10 cellular contexts compared by ENCODE assay signal in the genomic region with DNA sequence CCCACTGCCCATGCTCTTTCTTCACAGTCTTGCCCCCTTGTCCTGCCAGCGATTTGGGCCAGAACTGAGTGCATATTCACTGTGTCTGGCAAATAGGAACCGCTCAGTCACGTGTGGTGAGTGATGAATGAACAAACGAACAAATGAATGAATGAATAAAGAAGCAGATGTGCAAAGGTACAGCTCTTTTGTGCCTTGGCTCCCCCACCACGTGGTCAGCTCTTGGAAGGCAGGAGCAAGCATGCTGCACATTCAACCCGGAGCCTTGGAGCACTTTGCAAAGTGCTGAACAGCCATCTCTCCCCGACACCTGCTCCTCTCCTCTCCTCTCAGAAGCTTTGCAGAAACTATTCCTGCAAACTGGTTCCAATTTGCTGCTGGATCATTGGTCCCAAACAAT.
"Had no signal": no experiment of that assay in that cellular context is flagged by ENCODE, and none has a peak within 500 bp of the region (broad histone marks: within the 10 kb centered on the region; RNA-seq: fewer than 3 reads in every experiment).

No MANE protein-coding gene starts in this region.

- H3K36me3 Mint-ChIP-seq: activated CD4-positive, alpha-beta memory T cell treated with anti-CD3 and anti-CD28 coated beads for 36 hours had no signal

- DNase-seq: activated CD4-positive, alpha-beta memory T cell treated with anti-CD3 and anti-CD28 coated beads for 36 hours; activated CD4-positive, alpha-beta T cell treated with anti-CD3 and anti-CD28 coated beads for 1 hour; activated naive CD4-positive, alpha-beta T cell treated with anti-CD3 and anti-CD28 coated beads for 36 hours; left lung; stimulated activated CD4-positive, alpha-beta T cell treated with anti-CD3 and anti-CD28 coated beads, Interleukin-15, amount 100 ng/mL, for 24 hours had no signal

- ATAC-seq: esophagus mucosa, left lung had no signal

- H3K4me3 Mint-ChIP-seq: activated CD4-positive, alpha-beta memory T cell treated with anti-CD3 and anti-CD28 coated beads for 36 hours; activated naive CD4-positive, alpha-beta T cell treated with anti-CD3 and anti-CD28 coated beads for 36 hours; central memory CD8-positive, alpha-beta T cell; T-helper 2 cell treated with Interferon-gamma antibody and Interleukin-4, amounts not matched to agents 5 μg/mL and 100 μg/mL, for 36 hours had no signal

- H3K36me3 ChIP-seq: left lung, vagina had no signal

- H3K4me3 ChIP-seq: left lung, vagina had no signal

- H3K4me1 Mint-ChIP-seq: central memory CD8-positive, alpha-beta T cell had no signal

- H3K27ac ChIP-seq: left lung, parathyroid adenoma, vagina had no signal

- H3K27me3 Mint-ChIP-seq: activated CD4-positive, alpha-beta memory T cell treated with anti-CD3 and anti-CD28 coated beads for 36 hours; central memory CD8-positive, alpha-beta T cell had no signal

- H3K9me3 Mint-ChIP-seq: activated CD4-positive, alpha-beta memory T cell treated with anti-CD3 and anti-CD28 coated beads for 36 hours; activated naive CD4-positive, alpha-beta T cell treated with anti-CD3 and anti-CD28 coated beads for 36 hours; central memory CD8-positive, alpha-beta T cell had no signal

- H3K27ac Mint-ChIP-seq: activated CD4-positive, alpha-beta memory T cell treated with anti-CD3 and anti-CD28 coated beads for 36 hours; activated naive CD4-positive, alpha-beta T cell treated with anti-CD3 and anti-CD28 coated beads for 36 hours; T-helper 2 cell treated with Interferon-gamma antibody and Interleukin-4, amounts not matched to agents 5 μg/mL and 100 μg/mL, for 36 hours had no signal

- H3K27me3 ChIP-seq: left lung, vagina had no signal

- H3K9me3 ChIP-seq: left lung, vagina had no signal
